ENCODE assay signal across 22 cellular contexts in the genomic region with DNA sequence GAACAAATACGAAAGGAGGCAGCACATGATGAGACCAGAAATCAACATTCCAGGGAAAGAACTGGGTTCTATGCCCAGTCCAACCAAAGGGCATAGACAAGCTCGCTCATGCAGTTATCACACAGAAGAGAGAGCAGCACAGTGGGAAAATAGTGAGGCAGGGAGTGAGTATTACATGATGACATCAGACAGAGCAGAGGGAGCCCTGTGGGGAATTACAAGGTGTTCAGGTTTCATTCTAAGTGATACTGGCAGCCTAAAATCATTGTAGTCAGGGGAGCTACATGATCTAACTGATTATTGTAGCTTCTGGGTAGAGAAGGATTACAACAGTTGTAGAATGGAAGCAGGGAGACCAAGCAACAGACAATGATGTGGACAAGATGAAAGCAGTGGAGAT.
A peak's percentile ranks its signal among the peaks of the same experiment; 100 is the strongest.
DNase-seq lines count a peak whose midpoint lies in the region; ATAC-seq and TF ChIP-seq lines count a peak whose summit lies in the region.
"Had no signal": no experiment of that assay in that cellular context is flagged by ENCODE, and none has a peak within 500 bp of the region (broad histone marks: within the 10 kb centered on the region; RNA-seq: fewer than 3 reads in every experiment).

No MANE protein-coding gene starts in this region.

- H4K5ac ChIP-seq in IMR-90 (ENCODE audit: low read depth, low read length) = no peak overlapping the region

- no peaks in the 10 kb centered on the region for H4K20me1 ChIP-seq in IMR-90 (ENCODE audit: insufficient read depth, low read length)

- TF ChIP-seq POLR2A in IMR-90 (IDR thresholded peaks at IDR 0.05; ENCODE audit: low read depth, low read length) = no peak

- H3K56ac ChIP-seq in IMR-90 (ENCODE audit: extremely low read depth, insufficient read depth, low read length) = no peak overlapping the region

- H3K36me3 Mint-ChIP-seq in activated naive CD4-positive, alpha-beta T cell treated with anti-CD3 and anti-CD28 coated beads, Interleukin-2, amount 10 ng/mL, durations not matched to agents 7 days and 5 days = no peaks in the 10 kb centered on the region

- intact Hi-C loops in IMR-90 (cut with micrococcal nuclease) = no loop called here

- H2AFZ ChIP-seq in IMR-90 (replicated peaks; ENCODE audit: low read length, poor library complexity) = no peak overlapping the region

- H4K8ac ChIP-seq in IMR-90 (ENCODE audit: low read depth in 2 of 2, low read length in 2 of 2) = no peak overlapping the region

- H3K27me3 ChIP-seq in IMR-90 (ENCODE audit: control insufficient read depth, insufficient read depth, low read length) = no peaks in the 10 kb centered on the region

- H3K27me3 Mint-ChIP-seq in activated naive CD4-positive, alpha-beta T cell treated with anti-CD3 and anti-CD28 coated beads, Interleukin-2, amount 10 ng/mL, durations not matched to agents 7 days and 5 days = peaks cover 9% of the 10 kb centered on the region

- in situ Hi-C loops in IMR-90 (cut with MboI; ENCODE audit: low sequenced_read_pairs) = no loop called here

- H3K9me3 ChIP-seq in IMR-90 (ENCODE audit: control insufficient read depth, insufficient read depth, low read length) = 0 out of 2 replicates have a peak, but pooled peaks cover 3% of the 10 kb centered on the region
- H3K9me3 ChIP-seq: SK-N-SH had no signal

- H2BK5ac ChIP-seq in IMR-90 (ENCODE audit: low read depth, low read length, poor library complexity, severe bottlenecking) = no peak overlapping the region

- no peak overlapping the region for H2BK15ac ChIP-seq in IMR-90 (ENCODE audit: low read depth, low read length)

- no peak overlapping the region for H3K4me3 ChIP-seq in IMR-90 (ENCODE audit: insufficient read depth, low read depth, low read length)
- H3K4me3 ChIP-seq: K562 had no signal

- H3K79me1 ChIP-seq in IMR-90 (ENCODE audit: low read depth in 1 of 2, low read length in 2 of 2) = no peaks in the 10 kb centered on the region

- H2AK5ac ChIP-seq in IMR-90 (ENCODE audit: low read depth, low read length) = no peak overlapping the region

- no peak overlapping the region for H3K4me3 Mint-ChIP-seq in activated naive CD4-positive, alpha-beta T cell treated with anti-CD3 and anti-CD28 coated beads, Interleukin-2, amount 10 ng/mL, durations not matched to agents 7 days and 5 days

- POLR2A ChIA-PET in IMR-90 (lab: Charles Lee; ENCODE audit: unreplicated experiment) = no interaction called here

- DNase-seq in IMR-90 = peak; percentile 14
- DNase-seq in NCI-H2171 treated with DMSO at 0.1 percent for 48 hours (lab: John Stamatoyannopoulos, UW) = peak; percentile 88
- DNase-seq in kidney tubule cell (ENCODE audit: low spot score) = peak; percentile 39
- no peak for DNase-seq in activated naive CD4-positive, alpha-beta T cell treated with anti-CD3 and anti-CD28 coated beads, Interleukin-2, amount 10 ng/mL, durations not matched to agents 7 days and 5 days
- no peak for DNase-seq in amygdala (lab: John Stamatoyannopoulos, UW)
- DNase-seq in AG08396 (ENCODE audit: low spot score) = no peak
- DNase-seq: ACHN, AML-193, DMS79 treated with DMSO at 0.1 percent for 48 hours, GOT3, NCI-H1105 treated with DMSO at 0.1 percent for 48 hours, NCI-H187, NCI-H510A, NCI-H774, OCI-M1, RPMI8226, SHP77 treated with DMSO at 0.1 percent for 48 hours, SK-N-SH had no signal

- CTCF ChIA-PET in IMR-90 (lab: Yijun Ruan, JAX) = no interaction called here
- CTCF ChIA-PET in activated naive CD4-positive, alpha-beta T cell treated with anti-CD3 and anti-CD28 coated beads, Interleukin-2, amount 10 ng/mL, durations not matched to agents 7 days and 5 days (lab: Charles Lee) = no interaction called here

- WGBS in IMR-90 (ENCODE audit: extremely low coverage in 2 of 2, insufficient read length in 1 of 2), 2 experiments = 100% methylated on average over 1 of the region's 2 CpGs; no CpG with 5 or more reads in 1 of the 2 experiments

- no peaks in the 10 kb centered on the region for H3K4me1 Mint-ChIP-seq in activated naive CD4-positive, alpha-beta T cell treated with anti-CD3 and anti-CD28 coated beads, Interleukin-2, amount 10 ng/mL, durations not matched to agents 7 days and 5 days

- H3K14ac ChIP-seq in IMR-90 (replicated peaks; ENCODE audit: low read depth, low read length) = no peak overlapping the region

- H2BK20ac ChIP-seq in IMR-90 (ENCODE audit: low read depth, low read length) = no peak overlapping the region

- H3K27ac Mint-ChIP-seq in activated naive CD4-positive, alpha-beta T cell treated with anti-CD3 and anti-CD28 coated beads, Interleukin-2, amount 10 ng/mL, durations not matched to agents 7 days and 5 days = no peak overlapping the region

- H3K36me3 ChIP-seq in IMR-90 (ENCODE audit: control insufficient read depth, insufficient read depth, low read length) = no peaks in the 10 kb centered on the region

- H3K4me2 ChIP-seq in IMR-90 (ENCODE audit: low read depth, low read length) = no peak overlapping the region
- H3K4me2 ChIP-seq: SK-N-SH had no signal

- no peaks in the 10 kb centered on the region for H3K4me1 ChIP-seq in IMR-90 (ENCODE audit: control insufficient read depth, insufficient read depth, low read length)

- no peak overlapping the region for H3K9ac ChIP-seq in IMR-90 (ENCODE audit: low read depth, low read length)
- H3K9ac ChIP-seq: SK-N-SH had no signal

- H2BK120ac ChIP-seq in IMR-90 (ENCODE audit: low read depth, low read length) = no peak overlapping the region

- H3K9me1 ChIP-seq in IMR-90 (ENCODE audit: insufficient read depth, low read length) = no peaks in the 10 kb centered on the region; the same call in 1 of the 2 replicates

- no peak overlapping the region for H3K4ac ChIP-seq in IMR-90 (ENCODE audit: low read depth, low read length)

- no peak overlapping the region for H3K23ac ChIP-seq in IMR-90 (ENCODE audit: low read depth, low read length)

- TF ChIP-seq RAD21 in IMR-90 (IDR thresholded peaks at IDR 0.05; ENCODE audit: low read length) = no peak

- dilution Hi-C loops in IMR-90 (cut with HindIII; ENCODE audit: low sequenced_read_pairs, unreplicated experiment) = no loop called here

- no peak overlapping the region for H2AK9ac ChIP-seq in IMR-90 (replicated peaks; ENCODE audit: low read depth, low read length, poor library complexity)

- no TSS peak for BruUV-seq in IMR-90 (replicated peaks; lab: Mats Ljungman, UMichigan)

- 0 out of 2 replicates have a peak overlapping the region, but pooled peaks have one; percentile 7 for H4K91ac ChIP-seq in IMR-90 (ENCODE audit: insufficient read depth, low read depth, low read length)

- TF ChIP-seq CTCF in IMR-90 (conservative IDR thresholded peaks at IDR 0.05; ENCODE audit: low read depth, low read length) = no peak

- no peak overlapping the region for H3K27ac ChIP-seq in IMR-90 (ENCODE audit: insufficient read depth, low read length)
- H3K27ac ChIP-seq: C4-2B had no signal

- H3K9me3 Mint-ChIP-seq in activated naive CD4-positive, alpha-beta T cell treated with anti-CD3 and anti-CD28 coated beads, Interleukin-2, amount 10 ng/mL, durations not matched to agents 7 days and 5 days = no peaks in the 10 kb centered on the region

- H3K18ac ChIP-seq in IMR-90 (ENCODE audit: low read depth, low read length) = no peak overlapping the region

- ATAC-seq in GM19463 (IDR thresholded peaks at IDR 0.05; ENCODE audit: unreplicated experiment) (peak; percentile 47), IMR-90 (ENCODE audit: low read depth) (no peak)
- ATAC-seq: HCT116, K562 had no signal

TF ChIP-seq in IMR-90, 13 proteins besides CTCF, POLR2A, EP300 and RAD21:
- TF ChIP-seq RCOR1 (IDR thresholded peaks at IDR 0.05; ENCODE audit: insufficient replicate concordance, low read length) = no peak
- TF ChIP-seq, protein P1, sequence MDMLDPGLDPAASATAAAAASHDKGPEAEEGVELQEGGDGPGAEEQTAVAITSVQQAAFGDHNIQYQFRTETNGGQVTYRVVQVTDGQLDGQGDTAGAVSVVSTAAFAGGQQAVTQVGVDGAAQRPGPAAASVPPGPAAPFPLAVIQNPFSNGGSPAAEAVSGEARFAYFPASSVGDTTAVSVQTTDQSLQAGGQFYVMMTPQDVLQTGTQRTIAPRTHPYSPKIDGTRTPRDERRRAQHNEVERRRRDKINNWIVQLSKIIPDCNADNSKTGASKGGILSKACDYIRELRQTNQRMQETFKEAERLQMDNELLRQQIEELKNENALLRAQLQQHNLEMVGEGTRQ (IDR thresholded peaks at IDR 0.05; ENCODE audit: low read depth, low read length) = no peak
- TF ChIP-seq FOS (IDR thresholded peaks at IDR 0.05; ENCODE audit: low read depth, low read length) = no peak
- no peak for TF ChIP-seq NFE2L2 (IDR thresholded peaks at IDR 0.05; ENCODE audit: low read depth, low read length)
- no peak for TF ChIP-seq MXI1 (IDR thresholded peaks at IDR 0.05; ENCODE audit: borderline replicate concordance, low read depth, low read length)
- no peak for TF ChIP-seq MAFK (IDR thresholded peaks at IDR 0.05; ENCODE audit: low read depth, low read length)
- no peak for TF ChIP-seq MAZ (IDR thresholded peaks at IDR 0.05; ENCODE audit: borderline replicate concordance, low read depth, low read length)
- TF ChIP-seq CHD1 (IDR thresholded peaks at IDR 0.05; ENCODE audit: low read depth, low read length) = no peak
- no peak for TF ChIP-seq RFX5 (IDR thresholded peaks at IDR 0.05; ENCODE audit: low read depth, low read length)
- no peak for TF ChIP-seq BHLHE40 (IDR thresholded peaks at IDR 0.05; ENCODE audit: low read depth, low read length)
- no peak for TF ChIP-seq ELK1 (IDR thresholded peaks at IDR 0.05; ENCODE audit: borderline replicate concordance, low read depth, low read length)
- no peak for TF ChIP-seq CEBPB (IDR thresholded peaks at IDR 0.05; ENCODE audit: low read depth, low read length)
- TF ChIP-seq SMC3 (IDR thresholded peaks at IDR 0.05; ENCODE audit: low read depth, low read length) = no peak
TF ChIP-seq in IMR-90: peak in this region for 0.

Comparison
In these comparisons a context has a peak if more than half of its experiments do, and no peak if none do; other contexts are left out.
1. DNase-seq: peak in IMR-90 (single experiment), NCI-H2171 treated with DMSO at 0.1 percent for 48 hours (single experiment) and kidney tubule cell (single experiment); none in activated naive CD4-positive, alpha-beta T cell treated with anti-CD3 and anti-CD28 coated beads, Interleukin-2, amount 10 ng/mL, durations not matched to agents 7 days and 5 days (single experiment), amygdala (0 of 56) and AG08396 (single experiment).